Comparison of ENCODE assay signal across 32 cellular contexts in the genomic region with DNA sequence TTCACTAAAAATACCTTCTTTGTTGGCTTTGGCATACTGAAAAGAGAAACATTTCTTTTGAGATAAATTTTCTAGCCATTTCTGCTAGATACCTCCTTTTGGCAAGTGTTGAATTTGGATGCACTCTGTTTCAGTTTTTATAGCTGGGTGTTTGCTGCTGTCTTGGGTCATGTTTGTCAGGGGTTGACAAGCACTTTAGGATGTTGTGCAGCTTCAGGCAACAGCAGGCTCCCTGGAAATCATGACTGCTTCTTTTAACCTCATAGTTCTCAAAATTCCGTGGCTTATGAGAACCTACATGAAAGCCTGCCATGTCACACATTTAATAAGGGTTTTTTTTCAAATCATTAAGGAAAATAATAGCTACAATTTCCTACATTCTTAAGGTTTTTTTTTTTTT. TPM values are rescaled to one million over a fixed set of nuclear protein-coding genes. Genes with fewer than 3 reads are reported as not detected.
"Had no signal": no experiment of that assay in that cellular context is flagged by ENCODE, and none has a peak within 500 bp of the region (broad histone marks: within the 10 kb centered on the region; RNA-seq: fewer than 3 reads in every experiment).

No MANE protein-coding gene starts in this region.

- H3K4me1 ChIP-seq: foreskin keratinocyte, gastrocnemius medialis had no signal

- DNase-seq: activated B cell treated with CpG ODN at 0.5 μM for 24 hours; activated CD4-positive, alpha-beta T cell treated with anti-CD3 and anti-CD28 coated beads for 48 hours; activated CD4-positive, alpha-beta T cell treated with anti-CD3 and anti-CD28 coated beads, Interleukin-2, amount 50 U/mL, for 1 hour; activated CD4-positive, alpha-beta T cell treated with anti-CD3 and anti-CD28 coated beads, Interleukin-2, amount 50 U/mL, for 48 hours; activated CD8-positive, alpha-beta memory T cell treated with anti-CD3 and anti-CD28 coated beads for 24 hours; activated CD8-positive, alpha-beta T cell treated with anti-CD3 and anti-CD28 coated beads for 36 hours; activated effector memory CD4-positive, alpha-beta T cell treated with Interleukin-2 at 50 U/mL for 16 hours; activated gamma-delta T cell treated with Interleukin-2 at 50 U/mL for 16 hours; activated naive CD4-positive, alpha-beta T cell treated with anti-CD3 and anti-CD28 coated beads, Interleukin-2, amount 50 U/mL, for 16 hours; activated naive CD4-positive, alpha-beta T cell treated with Interleukin-2 at 50 U/mL for 16 hours; activated T-cell treated with anti-CD3 and anti-CD28 coated beads, Interleukin-2, amount 50 U/mL, for 4 hours; amniotic stem cell; anterior cingulate cortex; brain microvascular endothelial cell; caudate nucleus; cortex of kidney; dermis blood vessel endothelial cell; effector CD4-positive, alpha-beta T cell; effector memory CD8-positive, alpha-beta T cell; erythroblast; foreskin keratinocyte; gastrocnemius medialis; glutamatergic neuron; heart right ventricle; T-helper 2 cell; WERI-Rb-1 had no signal

- ATAC-seq: activated CD4-positive, CD25-positive, alpha-beta regulatory T cell treated with anti-CD3 and anti-CD28 coated beads, Interleukin-2, amount 50 U/mL, for 24 hours; activated CD8-positive, alpha-beta T cell treated with anti-CD3 and anti-CD28 coated beads for 36 hours; activated T-cell treated with anti-CD3 and anti-CD28 coated beads, Interleukin-2, amount 50 U/mL, for 4 hours; activated T-helper 17 cell treated with anti-CD3 and anti-CD28 coated beads, Interleukin-2, amount 50 U/mL, for 72 hours; effector memory CD8-positive, alpha-beta T cell; foreskin keratinocyte; gastrocnemius medialis had no signal

- H3K27me3 ChIP-seq: brain microvascular endothelial cell, esophagus muscularis mucosa, foreskin keratinocyte, gastrocnemius medialis, heart right ventricle had no signal

- H3K36me3 Mint-ChIP-seq: activated naive CD8-positive, alpha-beta T cell had no signal

- H3K36me3 ChIP-seq: brain microvascular endothelial cell, esophagus muscularis mucosa, gastrocnemius medialis, heart right ventricle, WERI-Rb-1 had no signal

- H3K4me3 ChIP-seq: esophagus muscularis mucosa, gastrocnemius medialis, heart right ventricle had no signal

- H3K9me3 ChIP-seq: esophagus muscularis mucosa, gastrocnemius medialis, heart right ventricle had no signal

- H3K27ac ChIP-seq: brain microvascular endothelial cell, esophagus muscularis mucosa, foreskin keratinocyte, gastrocnemius medialis, heart right ventricle, WERI-Rb-1 had no signal

- H3K9me3 Mint-ChIP-seq: activated B cell treated with CpG ODN at 0.5 μM for 24 hours; activated CD8-positive, alpha-beta T cell treated with anti-CD3 and anti-CD28 coated beads for 36 hours; activated T-cell treated with anti-CD3 and anti-CD28 coated beads, Interleukin-2, amount 50 U/mL, for 4 hours; activated T-helper 17 cell treated with anti-CD3 and anti-CD28 coated beads, Interleukin-2, amount 50 U/mL, for 72 hours had no signal

- H3K4me3 Mint-ChIP-seq: activated B cell treated with CpG ODN at 0.5 μM for 24 hours; activated CD8-positive, alpha-beta T cell treated with anti-CD3 and anti-CD28 coated beads for 36 hours; activated naive CD8-positive, alpha-beta T cell; activated T-cell treated with anti-CD3 and anti-CD28 coated beads, Interleukin-2, amount 50 U/mL, for 4 hours; activated T-helper 17 cell treated with anti-CD3 and anti-CD28 coated beads, Interleukin-2, amount 50 U/mL, for 72 hours; effector memory CD8-positive, alpha-beta T cell had no signal

- H3K27me3 Mint-ChIP-seq: activated B cell treated with CpG ODN at 0.5 μM for 24 hours; activated CD8-positive, alpha-beta T cell treated with anti-CD3 and anti-CD28 coated beads for 36 hours; activated naive CD8-positive, alpha-beta T cell; effector memory CD8-positive, alpha-beta T cell had no signal

- H3K4me1 Mint-ChIP-seq: activated T-helper 17 cell treated with anti-CD3 and anti-CD28 coated beads, Interleukin-2, amount 50 U/mL, for 72 hours had no signal

- H3K27ac Mint-ChIP-seq: activated B cell treated with CpG ODN at 0.5 μM for 24 hours; activated CD8-positive, alpha-beta T cell treated with anti-CD3 and anti-CD28 coated beads for 36 hours; activated naive CD8-positive, alpha-beta T cell; activated T-helper 17 cell treated with anti-CD3 and anti-CD28 coated beads, Interleukin-2, amount 50 U/mL, for 72 hours; effector memory CD8-positive, alpha-beta T cell had no signal

RNA-seq across cellular contexts. Expression of a gene that starts 36.7 kb away (rescaled TPM):
- total RNA-seq: activated CD8-positive, alpha-beta T cell treated with anti-CD3 and anti-CD28 coated beads for 36 hours; chondrocyte; T-helper 1 cell treated with Interleukin-12 subunit alpha and Interleukin-12 subunit beta and Interleukin-4 antibody, amounts not matched to agents 30 ng/mL and 1 ng/mL, for 36 hours had no signal
